Comparison of ENCODE assay signal across 2 cellular contexts in the genomic region with DNA sequence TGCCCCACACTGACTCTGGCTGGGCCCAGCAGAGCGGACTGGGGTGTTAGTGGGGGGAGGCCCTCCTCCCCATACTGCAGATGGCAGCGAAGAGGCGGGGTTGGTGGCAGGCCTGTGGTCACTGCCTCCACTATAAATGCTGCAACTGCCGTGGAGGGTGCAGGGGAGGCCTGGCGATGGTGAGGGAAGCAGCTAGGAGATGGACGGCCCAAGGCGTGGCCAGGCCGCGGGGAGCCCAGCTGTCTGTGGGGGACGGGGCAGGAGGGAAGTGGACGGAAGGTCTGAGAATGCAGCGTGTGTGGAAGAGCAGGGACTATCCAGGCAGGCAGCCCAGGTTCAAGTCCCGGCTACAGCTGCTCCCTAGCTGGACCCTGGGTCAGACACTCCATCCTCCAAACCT.
TF ChIP-seq lines count a peak whose summit lies in the region.

No MANE protein-coding gene starts in this region.

TF ChIP-seq in IMR-90, 13 proteins besides CTCF, POLR2A, EP300 and RAD21:
- TF ChIP-seq MAFK (IDR thresholded peaks at IDR 0.05; ENCODE audit: low read depth, low read length) (no peak), RCOR1 (IDR thresholded peaks at IDR 0.05; ENCODE audit: insufficient replicate concordance, low read length) (no peak), RFX5 (IDR thresholded peaks at IDR 0.05; ENCODE audit: low read depth, low read length) (no peak), SMC3 (IDR thresholded peaks at IDR 0.05; ENCODE audit: low read depth, low read length) (no peak), CHD1 (IDR thresholded peaks at IDR 0.05; ENCODE audit: low read depth, low read length) (no peak)

TF ChIP-seq in K562, 482 proteins besides CTCF, POLR2A, EP300 and RAD21:
- TF ChIP-seq, protein P1, sequence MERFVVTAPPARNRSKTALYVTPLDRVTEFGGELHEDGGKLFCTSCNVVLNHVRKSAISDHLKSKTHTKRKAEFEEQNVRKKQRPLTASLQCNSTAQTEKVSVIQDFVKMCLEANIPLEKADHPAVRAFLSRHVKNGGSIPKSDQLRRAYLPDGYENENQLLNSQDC (CRISPR knock-in tag; IDR thresholded peaks at IDR 0.05) = no peak
- TF ChIP-seq RBFOX2 (IDR thresholded peaks at IDR 0.05; ENCODE audit: low read depth, low read length) (no peak), MED1 (CRISPR knock-in tag; IDR thresholded peaks at IDR 0.05; ENCODE audit: borderline replicate concordance) (no peak), RBM14 (IDR thresholded peaks at IDR 0.05; ENCODE audit: borderline replicate concordance, insufficient read depth, low read depth, low read length) (no peak), CHD7 (IDR thresholded peaks at IDR 0.05; ENCODE audit: low read depth, low read length) (no peak), TEAD1 (CRISPR knock-in tag; IDR thresholded peaks at IDR 0.05) (no peak), CLOCK (CRISPR knock-in tag; IDR thresholded peaks at IDR 0.05; ENCODE audit: borderline replicate concordance) (no peak), ZNF512 (tag; IDR thresholded peaks at IDR 0.05) (no peak), RCOR1 (IDR thresholded peaks at IDR 0.05; ENCODE audit: borderline replicate concordance in 1 of 2, low read depth in 2 of 2, low read length in 2 of 2) (no peak)
